ENCODE assay signal across 1 cellular context in the genomic region with DNA sequence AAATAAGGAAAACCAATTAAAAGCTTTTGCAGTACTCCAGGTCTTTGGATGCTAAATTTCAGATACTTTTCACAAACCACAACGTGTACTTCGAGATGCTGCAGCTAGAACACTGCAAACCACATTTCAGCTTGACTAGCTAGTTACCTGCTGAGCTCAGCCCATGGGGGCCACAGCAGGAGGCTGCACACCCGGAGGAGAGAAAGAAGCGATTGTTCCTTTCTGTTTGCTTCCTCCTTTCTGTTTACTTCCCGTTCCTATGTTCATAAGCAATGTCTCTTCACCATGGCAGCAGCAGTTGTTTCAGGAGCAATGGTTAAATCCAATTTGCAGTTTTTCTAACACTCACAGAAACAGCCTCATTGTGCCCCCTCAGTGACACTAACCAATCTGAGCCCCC.
TF ChIP-seq lines count a peak whose summit lies in the region.

No MANE protein-coding gene starts in this region.

TF ChIP-seq in WTC11, 78 proteins besides CTCF, POLR2A, EP300 and RAD21 (continued from another document):
- TF ChIP-seq, protein P1, sequence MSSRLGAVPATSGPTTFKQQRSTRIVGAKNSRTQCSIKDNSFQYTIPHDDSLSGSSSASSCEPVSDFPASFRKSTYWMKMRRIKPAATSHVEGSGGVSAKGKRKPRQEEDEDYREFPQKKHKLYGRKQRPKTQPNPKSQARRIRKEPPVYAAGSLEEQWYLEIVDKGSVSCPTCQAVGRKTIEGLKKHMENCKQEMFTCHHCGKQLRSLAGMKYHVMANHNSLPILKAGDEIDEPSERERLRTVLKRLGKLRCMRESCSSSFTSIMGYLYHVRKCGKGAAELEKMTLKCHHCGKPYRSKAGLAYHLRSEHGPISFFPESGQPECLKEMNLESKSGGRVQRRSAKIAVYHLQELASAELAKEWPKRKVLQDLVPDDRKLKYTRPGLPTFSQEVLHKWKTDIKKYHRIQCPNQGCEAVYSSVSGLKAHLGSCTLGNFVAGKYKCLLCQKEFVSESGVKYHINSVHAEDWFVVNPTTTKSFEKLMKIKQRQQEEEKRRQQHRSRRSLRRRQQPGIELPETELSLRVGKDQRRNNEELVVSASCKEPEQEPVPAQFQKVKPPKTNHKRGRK (CRISPR knock-in tag; IDR thresholded peaks at IDR 0.05; ENCODE audit: borderline replicate concordance): no peak
- no peak for TF ChIP-seq NR2C2 (CRISPR knock-in tag; IDR thresholded peaks at IDR 0.05)
- no peak for TF ChIP-seq PRRX2 (CRISPR knock-in tag; IDR thresholded peaks at IDR 0.05)
